16 cellular contexts compared by ENCODE assay signal in genomic region chr11:116615211-116615865, GRCh38.
DNase-seq lines count a peak whose midpoint lies in the region; ATAC-seq and TF ChIP-seq lines count a peak whose summit lies in the region.
"Had no signal": no experiment of that assay in that cellular context is flagged by ENCODE, and none has a peak within 500 bp of the region (broad histone marks: within the 10 kb centered on the region; RNA-seq: fewer than 3 reads in every experiment).

No MANE protein-coding gene starts in this region.

- peaks cover 10% of the 10 kb centered on the region for H3K27me3 Mint-ChIP-seq in endodermal cell (ENCODE audit: insufficient read depth)

- no peak overlapping the region for H3K18ac ChIP-seq in mesendoderm (ENCODE audit: low read length)

- peak; percentile 60 for TF ChIP-seq CTCF in endodermal cell (conservative IDR thresholded peaks at IDR 0.05)

- no peak overlapping the region for H3K56ac ChIP-seq in mesendoderm (ENCODE audit: low read length)

- no peak overlapping the region for H3K4me2 ChIP-seq in mesendoderm (ENCODE audit: low read length)

- no peak overlapping the region for H3K9ac ChIP-seq in endodermal cell (ENCODE audit: extremely low read depth, low read length, poor library complexity, severe bottlenecking)
- no peak overlapping the region for H3K9ac ChIP-seq in mesendoderm (ENCODE audit: low read length)

- no peak overlapping the region for H4K8ac ChIP-seq in mesendoderm (ENCODE audit: low read depth, low read length)

- H3K4ac ChIP-seq in mesendoderm (ENCODE audit: low read depth, low read length), result no peak overlapping the region

- H3K4me1 ChIP-seq in endodermal cell (ENCODE audit: control insufficient read depth, insufficient read depth, low read length), result no peaks in the 10 kb centered on the region
- no peaks in the 10 kb centered on the region for H3K4me1 ChIP-seq in mesendoderm (ENCODE audit: control insufficient read depth, low read depth, low read length)
- no peaks in the 10 kb centered on the region for H3K4me1 ChIP-seq in aorta (ENCODE audit: control insufficient read depth in 1 of 2, insufficient read depth in 2 of 2, low read length in 2 of 2)
- H3K4me1 ChIP-seq: SJSA1 had no signal

- no peaks in the 10 kb centered on the region for H3K9me3 Mint-ChIP-seq in endodermal cell
- H3K9me3 Mint-ChIP-seq: CD8-positive, alpha-beta T cell had no signal

- H3K36me3 Mint-ChIP-seq in endodermal cell (ENCODE audit: low read depth), result no peaks in the 10 kb centered on the region
- H3K36me3 Mint-ChIP-seq: CD8-positive, alpha-beta T cell had no signal

- ATAC-seq in aorta (ENCODE audit: low FRiP score), result no peak
- ATAC-seq: CD8-positive, alpha-beta T cell had no signal

- H3K4me3 ChIP-seq in endodermal cell (ENCODE audit: low read length), result no peak overlapping the region
- no peak overlapping the region for H3K4me3 ChIP-seq in mesendoderm (ENCODE audit: low read length)
- H3K4me3 ChIP-seq in aorta (ENCODE audit: low read length in 2 of 2), result no peak overlapping the region
- H3K4me3 ChIP-seq: SJSA1 had no signal

- H3K4me3 Mint-ChIP-seq in endodermal cell, result no peak overlapping the region
- H3K4me3 Mint-ChIP-seq: CD8-positive, alpha-beta T cell had no signal

- peak; percentile 8 for DNase-seq in activated CD8-positive, alpha-beta memory T cell treated with anti-CD3 and anti-CD28 coated beads, Interleukin-2, amount 50 U/mL, for 48 hours
- no peak for DNase-seq in activated CD8-positive, alpha-beta memory T cell treated with anti-CD3 and anti-CD28 coated beads, Interleukin-2, amount 50 U/mL, for 4 hours
- DNase-seq in HT1080 (ENCODE audit: low read depth) (peak; percentile 26), endodermal cell (peak; percentile 50), ureter (ENCODE audit: low spot score) (peak; percentile 33), mesendoderm (no peak), aorta (no peak), KG1 (lab: John Stamatoyannopoulos, UW) (no peak)
- DNase-seq: CD8-positive, alpha-beta T cell; GF-D8; NCI-H1048; NCI-H1436 treated with DMSO at 0.1 percent for 48 hours; NCI-H2081; NCI-H2227 treated with DMSO at 0.1 percent for 48 hours had no signal

- no peak overlapping the region for H3K27ac Mint-ChIP-seq in endodermal cell
- H3K27ac Mint-ChIP-seq: CD8-positive, alpha-beta T cell had no signal

- no peak overlapping the region for H2AK5ac ChIP-seq in mesendoderm (ENCODE audit: low read length)

- H3K27ac ChIP-seq in endodermal cell (ENCODE audit: low read depth, low read length) (no peak overlapping the region), mesendoderm (ENCODE audit: low read depth, low read length) (no peak overlapping the region), aorta (ENCODE audit: low read depth in 1 of 2, low read length in 2 of 2) (no peak overlapping the region)
- H3K27ac ChIP-seq: RWPE1, SJSA1 had no signal

- H2BK15ac ChIP-seq in mesendoderm (replicated peaks; ENCODE audit: low read depth), result no peak overlapping the region

- H3K36me3 ChIP-seq in endodermal cell (ENCODE audit: control insufficient read depth, insufficient read depth, low read length) (no peaks in the 10 kb centered on the region), mesendoderm (ENCODE audit: control insufficient read depth, insufficient read depth, low read length) (no peaks in the 10 kb centered on the region), aorta (ENCODE audit: control insufficient read depth in 1 of 2, insufficient read depth in 2 of 2, low read length in 1 of 2) (no peaks in the 10 kb centered on the region)
- H3K36me3 ChIP-seq: SJSA1 had no signal

- intact Hi-C loops in aorta (cut with DNase I), result no loop called here

- 90% methylated on average over 3 to 7 of the region's 7 CpGs for WGBS in endodermal cell (ENCODE audit: insufficient coverage in 1 of 2, insufficient read length in 1 of 2), 2 experiments
- no CpG with 5 or more reads among the region's 7 CpGs for WGBS in mesendoderm (ENCODE audit: extremely low coverage, insufficient coverage, low lambda C conversion rate)
- 67 to 69% methylated on average over 7 of the region's 7 CpGs for WGBS in aorta, 2 donors

- H2BK120ac ChIP-seq in mesendoderm (ENCODE audit: low read depth, low read length), result no peak overlapping the region

- H2BK5ac ChIP-seq in mesendoderm (ENCODE audit: low read length), result no peak overlapping the region

- H3K79me2 ChIP-seq in mesendoderm (ENCODE audit: control insufficient read depth, insufficient read depth, low read length), result no peaks in the 10 kb centered on the region

- H3K4me1 Mint-ChIP-seq in endodermal cell, result no peaks in the 10 kb centered on the region

- H3K27me3 ChIP-seq in endodermal cell (ENCODE audit: control insufficient read depth, insufficient read depth, low read length, poor library complexity, severe bottlenecking) (peaks cover 7% of the 10 kb centered on the region), mesendoderm (ENCODE audit: insufficient read depth, low read length, poor library complexity) (no peaks in the 10 kb centered on the region), aorta (ENCODE audit: control insufficient read depth in 1 of 2, insufficient read depth in 2 of 2, low read length in 1 of 2) (no peaks in the 10 kb centered on the region)
- H3K27me3 ChIP-seq: SJSA1 had no signal

- no peak overlapping the region for H3K23ac ChIP-seq in mesendoderm (ENCODE audit: low read length)

- no peaks in the 10 kb centered on the region for H3K79me1 ChIP-seq in mesendoderm (ENCODE audit: low read length)

- H3K9me3 ChIP-seq in endodermal cell (ENCODE audit: control insufficient read depth, low read length) (no peaks in the 10 kb centered on the region), aorta (ENCODE audit: control insufficient read depth, low read length) (peaks cover 7% of the 10 kb centered on the region)
- H3K9me3 ChIP-seq: SJSA1 had no signal

- H4K5ac ChIP-seq in mesendoderm (ENCODE audit: low read length), result no peak overlapping the region

Comparison
In these comparisons a context has a peak if more than half of its experiments do, and no peak if none do; other contexts are left out.
1. DNase-seq: peak in activated CD8-positive, alpha-beta memory T cell treated with anti-CD3 and anti-CD28 coated beads, Interleukin-2, amount 50 U/mL, for 48 hours (single experiment), HT1080 (single experiment), endodermal cell (single experiment) and ureter (single experiment); none in activated CD8-positive, alpha-beta memory T cell treated with anti-CD3 and anti-CD28 coated beads, Interleukin-2, amount 50 U/mL, for 4 hours (single experiment), mesendoderm (single experiment), aorta (0 of 2) and KG1 (single experiment).